In genomic region chr4:85821688-85822087, GRCh38 we compare ENCODE assay signal across 23 cellular contexts.
A peak's percentile ranks its signal among the peaks of the same experiment; 100 is the strongest.
DNase-seq lines count a peak whose midpoint lies in the region; ATAC-seq, FAIRE-seq and TF ChIP-seq lines count a peak whose summit lies in the region.
"Had no signal": no experiment of that assay in that cellular context is flagged by ENCODE, and none has a peak within 500 bp of the region (broad histone marks: within the 10 kb centered on the region; RNA-seq: fewer than 3 reads in every experiment).

No MANE protein-coding gene starts in this region.

- H4K20me1 ChIP-seq in Loucy (ENCODE audit: insufficient read depth, low read length, poor library complexity, severe bottlenecking) (no peaks in the 10 kb centered on the region), K562 (replicated peaks; ENCODE audit: control insufficient read depth, insufficient read depth, low read length) (no peaks in the 10 kb centered on the region)
- H4K20me1 ChIP-seq: BLaER1 had no signal

- H3K9me3 ChIP-seq in HEK293 (ENCODE audit: control insufficient read depth, insufficient read depth, low read depth, low read length) (no peaks in the 10 kb centered on the region), Loucy (ENCODE audit: insufficient read depth, low read depth, low read length) (no peaks in the 10 kb centered on the region), K562 (replicated peaks; ENCODE audit: control insufficient read depth, insufficient read depth, low read depth, low read length) (no peaks in the 10 kb centered on the region)
- H3K9me3 ChIP-seq: BLaER1 had no signal

- intact Hi-C loops in K562 (cut with micrococcal nuclease), result no loop called here

- no peak for TF ChIP-seq POLR2A in K562 (conservative IDR thresholded peaks at IDR 0.05)
- TF ChIP-seq POLR2A in erythroblast (IDR thresholded peaks at IDR 0.05; ENCODE audit: low read length), result no peak

- 0 out of 2 replicates have a peak overlapping the region, but pooled peaks have one; percentile 21 for H2AFZ ChIP-seq in Loucy (ENCODE audit: low read length)
- H2AFZ ChIP-seq in K562 (ENCODE audit: low read depth, low read length), result no peak overlapping the region
- H2AFZ ChIP-seq: GM23248 had no signal

- FAIRE-seq in K562 (lab: Jason Lieb, UNC), result no peak
- FAIRE-seq: D721Med, GM12878, H1 had no signal

- no peak for TF ChIP-seq EP300 in K562 (IDR thresholded peaks at IDR 0.05; ENCODE audit: low read length)

- no peak overlapping the region for H3K4me3 ChIP-seq in HEK293 (ENCODE audit: low read depth, low read length)
- H3K4me3 ChIP-seq in Loucy (ENCODE audit: low read length, poor library complexity, severe bottlenecking), result no peak overlapping the region
- no peak overlapping the region for H3K4me3 ChIP-seq in K562
- H3K4me3 ChIP-seq: BLaER1, GM12878, GM23248 had no signal

- ATAC-seq in K562, result no peak
- ATAC-seq in memory B cell (ENCODE audit: low read depth), result no peak
- ATAC-seq in GM18870 (IDR thresholded peaks at IDR 0.05; ENCODE audit: unreplicated experiment), result no peak
- ATAC-seq in HG02588 (IDR thresholded peaks at IDR 0.05; ENCODE audit: unreplicated experiment), result no peak
- no peak for ATAC-seq in GM18861 (IDR thresholded peaks at IDR 0.05; ENCODE audit: unreplicated experiment)
- ATAC-seq: GM12878 had no signal

- no peaks in the 10 kb centered on the region for H3K79me2 ChIP-seq in Loucy (ENCODE audit: insufficient read depth, low read length)
- no peaks in the 10 kb centered on the region for H3K79me2 ChIP-seq in K562 (ENCODE audit: control insufficient read depth, insufficient read depth, low read length)

- H3K36me3 ChIP-seq in HEK293 (ENCODE audit: control insufficient read depth in 2 of 2, insufficient read depth in 1 of 2, low read length in 2 of 2) (no peaks in the 10 kb centered on the region), Loucy (ENCODE audit: insufficient read depth, low read length) (no peaks in the 10 kb centered on the region), K562 (ENCODE audit: control insufficient read depth, insufficient read depth, low read length) (no peaks in the 10 kb centered on the region)
- H3K36me3 ChIP-seq: BLaER1 had no signal

- no peaks in the 10 kb centered on the region for H3K9me2 ChIP-seq in Loucy (replicated peaks; ENCODE audit: low read depth, low read length)

- H3K27me3 ChIP-seq in Loucy (ENCODE audit: insufficient read depth, low read length, poor library complexity, severe bottlenecking) (no peaks in the 10 kb centered on the region), K562 (ENCODE audit: control insufficient read depth in 2 of 2, insufficient read depth in 2 of 2, low read length in 2 of 2) (no peaks in the 10 kb centered on the region)
- H3K27me3 ChIP-seq: BLaER1 had no signal

- no peaks in the 10 kb centered on the region for H3K27me3 Mint-ChIP-seq in memory B cell
- H3K27me3 Mint-ChIP-seq: B cell; CD4-positive, alpha-beta T cell; CD8-positive, alpha-beta memory T cell had no signal

- H3F3A ChIP-seq in Loucy (ENCODE audit: low read depth), result no peaks in the 10 kb centered on the region

- POLR2A ChIA-PET in HEK293 (lab: Yijun Ruan, JAX) (no interaction called here), K562 (lab: Yijun Ruan, JAX) (no interaction called here)

- 49% methylated on average over 2 of the region's 2 CpGs for WGBS in K562 (ENCODE audit: insufficient coverage, low coverage, missing lambda C conversion rate)

- peak overlapping the region; percentile 17 for H3K27ac Mint-ChIP-seq in memory B cell
- H3K27ac Mint-ChIP-seq: B cell; CD4-positive, alpha-beta T cell; CD8-positive, alpha-beta memory T cell had no signal

- CTCF ChIA-PET in HEK293 (lab: Yijun Ruan, JAX) (interaction anchor here (0.9 kb wide), 1 partner anchor 147 kb away, joined by 4 read pairs; no protein-coding TSS in a partner anchor), K562 (lab: Yijun Ruan, JAX; ENCODE audit: low intra/inter-chr PET ratio) (no interaction called here)

- H3K4me1 ChIP-seq in HEK293 (ENCODE audit: control insufficient read depth, insufficient read depth, low read length) (peaks cover 3% of the 10 kb centered on the region; the same call in 1 of the 2 replicates), Loucy (ENCODE audit: insufficient read depth, low read length, poor library complexity, severe bottlenecking) (peaks cover 26% of the 10 kb centered on the region), K562 (replicated peaks in 1 of 2; ENCODE audit: control insufficient read depth in 2 of 2, insufficient read depth in 2 of 2, low read length in 2 of 2) (peaks cover 0 to 3% of the 10 kb centered on the region in 2 experiments; a peak in 2 of 5 replicates)

- H3K9me1 ChIP-seq in K562 (ENCODE audit: control insufficient read depth, insufficient read depth, low read length), result no peaks in the 10 kb centered on the region

- no peaks in the 10 kb centered on the region for H3K9me3 Mint-ChIP-seq in memory B cell
- H3K9me3 Mint-ChIP-seq: CD4-positive, alpha-beta T cell had no signal

- DNase-seq in K562 (ENCODE audit: extremely low read depth in 1 of 4, low spot score in 3 of 4) (no peak), memory B cell (ENCODE audit: low spot score in 2 of 2) (no peak), erythroblast (lab: John Stamatoyannopoulos, UW) (no peak)
- DNase-seq: CD4-positive, alpha-beta T cell; CD8-positive, alpha-beta memory T cell; DMS 273 treated with DMSO at 0.1 percent for 48 hours; DMS79; EL; GDM1; GM23248; H7; HCEC 1CT had no signal

- peaks cover 3% of the 10 kb centered on the region for H3K36me3 Mint-ChIP-seq in memory B cell
- H3K36me3 Mint-ChIP-seq: CD8-positive, alpha-beta memory T cell had no signal

- BruUV-seq in K562 (replicated peaks; lab: Mats Ljungman, UMichigan), result no TSS peak

- H3K9ac ChIP-seq in Loucy (ENCODE audit: low read depth, low read length, poor library complexity, severe bottlenecking), result no peak overlapping the region
- H3K9ac ChIP-seq in K562 (ENCODE audit: insufficient read depth in 1 of 2, low read depth in 2 of 2, low read length in 2 of 2), result no peak overlapping the region
- H3K9ac ChIP-seq: BLaER1, GM23248 had no signal

- TF ChIP-seq CTCF in HEK293 (tag by site-specific recombination; IDR thresholded peaks at IDR 0.05), result no peak
- TF ChIP-seq CTCF in Loucy (conservative IDR thresholded peaks at IDR 0.05; ENCODE audit: low read length), result no peak
- TF ChIP-seq CTCF in K562 (IDR thresholded peaks at IDR 0.05 in 2 of 3, conservative IDR thresholded peaks at IDR 0.05 in 1 of 3; ENCODE audit: insufficient read depth in 2 of 3, low read depth in 1 of 3, low read length in 3 of 3), result no peak

- H3K4me1 Mint-ChIP-seq in memory B cell, result peaks cover 37% of the 10 kb centered on the region
- H3K4me1 Mint-ChIP-seq: CD8-positive, alpha-beta memory T cell had no signal

- H3K27ac ChIP-seq in HEK293 (ENCODE audit: extremely low read depth, low read depth, low read length) (no peak overlapping the region), K562 (ENCODE audit: extremely low read depth, low read depth, low read length) (no peak overlapping the region)
- H3K27ac ChIP-seq: BLaER1, C4-2B, GM23248 had no signal

- H3K4me3 Mint-ChIP-seq in memory B cell, result no peak overlapping the region
- H3K4me3 Mint-ChIP-seq: B cell; CD4-positive, alpha-beta T cell; CD8-positive, alpha-beta memory T cell had no signal

- no peak for TF ChIP-seq RAD21 in K562 (CRISPR knock-in tag; conservative IDR thresholded peaks at IDR 0.05 in 1 of 2, IDR thresholded peaks at IDR 0.05 in 1 of 2)

- H3K4me2 ChIP-seq in Loucy (ENCODE audit: low read depth, low read length, poor library complexity, severe bottlenecking) (no peak overlapping the region), K562 (ENCODE audit: insufficient read depth, low read length) (no peak overlapping the region)
- H3K4me2 ChIP-seq: BLaER1 had no signal

- in situ Hi-C loops in K562 (cut with MboI), result no loop called here

TF ChIP-seq in HEK293, 187 proteins besides CTCF, POLR2A, EP300 and RAD21:
- TF ChIP-seq ZNF133 (tag by site-specific recombination; IDR thresholded peaks at IDR 0.05) (peak; percentile 65; the same call in 1 of the 2 replicates), MZF1 (tag by site-specific recombination; IDR thresholded peaks at IDR 0.05; ENCODE audit: borderline replicate concordance) (no peak)
TF ChIP-seq in HEK293: peak in this region for 1.

TF ChIP-seq in K562, 482 proteins besides CTCF, POLR2A, EP300 and RAD21:
- TF ChIP-seq ZSCAN29 (IDR thresholded peaks at IDR 0.05), result no peak
- no peak for TF ChIP-seq RBM15 (IDR thresholded peaks at IDR 0.05; ENCODE audit: insufficient read depth, low read length)
- TF ChIP-seq, protein P1, sequence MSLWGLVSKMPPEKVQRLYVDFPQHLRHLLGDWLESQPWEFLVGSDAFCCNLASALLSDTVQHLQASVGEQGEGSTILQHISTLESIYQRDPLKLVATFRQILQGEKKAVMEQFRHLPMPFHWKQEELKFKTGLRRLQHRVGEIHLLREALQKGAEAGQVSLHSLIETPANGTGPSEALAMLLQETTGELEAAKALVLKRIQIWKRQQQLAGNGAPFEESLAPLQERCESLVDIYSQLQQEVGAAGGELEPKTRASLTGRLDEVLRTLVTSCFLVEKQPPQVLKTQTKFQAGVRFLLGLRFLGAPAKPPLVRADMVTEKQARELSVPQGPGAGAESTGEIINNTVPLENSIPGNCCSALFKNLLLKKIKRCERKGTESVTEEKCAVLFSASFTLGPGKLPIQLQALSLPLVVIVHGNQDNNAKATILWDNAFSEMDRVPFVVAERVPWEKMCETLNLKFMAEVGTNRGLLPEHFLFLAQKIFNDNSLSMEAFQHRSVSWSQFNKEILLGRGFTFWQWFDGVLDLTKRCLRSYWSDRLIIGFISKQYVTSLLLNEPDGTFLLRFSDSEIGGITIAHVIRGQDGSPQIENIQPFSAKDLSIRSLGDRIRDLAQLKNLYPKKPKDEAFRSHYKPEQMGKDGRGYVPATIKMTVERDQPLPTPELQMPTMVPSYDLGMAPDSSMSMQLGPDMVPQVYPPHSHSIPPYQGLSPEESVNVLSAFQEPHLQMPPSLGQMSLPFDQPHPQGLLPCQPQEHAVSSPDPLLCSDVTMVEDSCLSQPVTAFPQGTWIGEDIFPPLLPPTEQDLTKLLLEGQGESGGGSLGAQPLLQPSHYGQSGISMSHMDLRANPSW (CRISPR knock-in tag; IDR thresholded peaks at IDR 0.05), result no peak
- peak; percentile 59; the same call in 1 of the 2 replicates for TF ChIP-seq ZNF316 (IDR thresholded peaks at IDR 0.05)
- TF ChIP-seq MAFK (IDR thresholded peaks at IDR 0.05; ENCODE audit: low read length), result peak; percentile 16; the same call in 1 of the 2 replicates
- no peak for TF ChIP-seq ZNF77 (CRISPR knock-in tag; IDR thresholded peaks at IDR 0.05)
- TF ChIP-seq PPARD (CRISPR knock-in tag; IDR thresholded peaks at IDR 0.05), result no peak
- TF ChIP-seq MXI1 (IDR thresholded peaks at IDR 0.05; ENCODE audit: low read depth, low read length), result no peak
- TF ChIP-seq CBX1 (IDR thresholded peaks at IDR 0.05; ENCODE audit: low read depth), result no peak
- no peak for TF ChIP-seq FUS (optimal IDR thresholded peaks at IDR 0.05; ENCODE audit: low read depth, low read length)
- peak; percentile 32; the same call in 1 of the 2 replicates for TF ChIP-seq MAFF (IDR thresholded peaks at IDR 0.05; ENCODE audit: low read length)
- no peak for TF ChIP-seq NFYB (IDR thresholded peaks at IDR 0.05; ENCODE audit: extremely low read depth, insufficient read length)
TF ChIP-seq in K562: peak in this region for 3.

Comparison
In these comparisons a context has a peak if more than half of its experiments do, and no peak if none do; other contexts are left out.
1. Of the 44 proteins assayed by ChIP-seq in both K562 and HEK293: peak only in K562: none; only in HEK293: ZNF133; in both: none; in neither: 43.